In genomic region chr12:89742337-89743022, GRCh38 we compare ENCODE assay signal across 1 cellular context.
TF ChIP-seq lines count a peak whose summit lies in the region.

No MANE protein-coding gene starts in this region.

TF ChIP-seq in GM12878, 131 proteins besides CTCF, POLR2A, EP300 and RAD21 (continued from another document):
- TF ChIP-seq CEBPZ (IDR thresholded peaks at IDR 0.05; ENCODE audit: low read depth, low read length) (no peak), ZNF24 (IDR thresholded peaks at IDR 0.05) (no peak), RB1 (IDR thresholded peaks at IDR 0.05; ENCODE audit: borderline replicate concordance) (no peak), ASH2L (IDR thresholded peaks at IDR 0.05; ENCODE audit: borderline replicate concordance, low read depth) (no peak), HCFC1 (IDR thresholded peaks at IDR 0.05; ENCODE audit: low read length) (no peak), PKNOX1 (IDR thresholded peaks at IDR 0.05) (no peak), SP1 (IDR thresholded peaks at IDR 0.05; ENCODE audit: low read depth, low read length) (no peak), POLR2AphosphoS2 (IDR thresholded peaks at IDR 0.05; ENCODE audit: low read depth, low read length) (no peak), BCLAF1 (IDR thresholded peaks at IDR 0.05) (no peak), ZNF592 (IDR thresholded peaks at IDR 0.05) (no peak), ZBTB4 (CRISPR knock-in tag; IDR thresholded peaks at IDR 0.05) (no peak), CUX1 (IDR thresholded peaks at IDR 0.05; ENCODE audit: insufficient replicate concordance, low read depth, low read length) (no peak)
